ENCODE assay signal across 29 cellular contexts in the genomic region with DNA sequence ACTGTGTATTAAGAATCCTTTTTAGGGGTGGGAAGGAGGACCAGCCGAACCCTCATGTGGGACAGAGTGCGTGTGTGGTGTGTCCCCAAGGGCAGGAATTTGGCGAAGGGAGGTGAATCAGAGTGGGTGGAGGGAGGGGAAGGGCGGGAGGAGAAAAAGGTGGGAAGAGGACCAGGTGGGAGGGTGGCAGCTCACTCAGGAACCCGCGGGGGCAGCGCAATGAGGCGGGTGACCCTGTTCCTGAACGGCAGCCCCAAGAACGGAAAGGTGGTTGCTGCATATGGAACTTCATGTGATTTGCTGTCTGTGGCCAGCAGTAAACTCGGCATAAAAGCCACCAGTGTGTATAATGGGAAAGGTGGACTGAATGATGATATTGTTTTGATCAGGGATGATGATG.
"Had no signal": no experiment of that assay in that cellular context is flagged by ENCODE, and none has a peak within 500 bp of the region (broad histone marks: within the 10 kb centered on the region; RNA-seq: fewer than 3 reads in every experiment).

No MANE protein-coding gene starts in this region.

- FAIRE-seq: frontal cortex had no signal

- H3K4me3 ChIP-seq: ascending aorta, breast epithelium, cardiac muscle cell, colonic mucosa, dorsolateral prefrontal cortex had no signal

- H3K27ac ChIP-seq: ascending aorta, breast epithelium, cardiac muscle cell, colonic mucosa, dorsolateral prefrontal cortex had no signal

- H3K4me3 Mint-ChIP-seq: activated CD4-positive, alpha-beta memory T cell treated with anti-CD3 and anti-CD28 coated beads, Interleukin-2, amount 10 ng/mL, durations not matched to agents 7 days and 5 days; activated CD4-positive, alpha-beta T cell treated with anti-CD3 and anti-CD28 coated beads for 36 hours; activated CD4-positive, alpha-beta T cell treated with anti-CD3 and anti-CD28 coated beads, Interleukin-2, amount 10 ng/mL, durations not matched to agents 7 days and 5 days; activated naive CD4-positive, alpha-beta T cell treated with anti-CD3 and anti-CD28 coated beads, Interleukin-2, amount 10 ng/mL, durations not matched to agents 7 days and 5 days; activated naive CD8-positive, alpha-beta T cell treated with anti-CD3 and anti-CD28 coated beads, Interleukin-2, amount 10 ng/mL, durations not matched to agents 7 days and 5 days; activated T-cell treated with anti-CD3 and anti-CD28 coated beads, Interleukin-2, amount 50 U/mL, for 24 hours; activated T-cell treated with anti-CD3 and anti-CD28 coated beads, Interleukin-2, amount 50 U/mL, for 72 hours; brain; dendritic cell treated with granulocyte-macrophage colony-stimulating factor and Interleukin-4, amounts not matched to agents 40 ng/mL and 50 ng/mL, for 4 days; endodermal cell had no signal

- H3K36me3 ChIP-seq: ascending aorta, breast epithelium, cardiac muscle cell, colonic mucosa had no signal

- H3K9me3 ChIP-seq: ascending aorta, breast epithelium, colonic mucosa had no signal

- H3K9me3 Mint-ChIP-seq: activated naive CD8-positive, alpha-beta T cell treated with anti-CD3 and anti-CD28 coated beads, Interleukin-2, amount 10 ng/mL, durations not matched to agents 7 days and 5 days had no signal

- ATAC-seq: activated CD4-positive, alpha-beta T cell treated with anti-CD3 and anti-CD28 coated beads for 36 hours; activated naive CD4-positive, alpha-beta T cell treated with anti-CD3 and anti-CD28 coated beads, Interleukin-2, amount 50 U/mL, for 72 hours; activated T-cell treated with anti-CD3 and anti-CD28 coated beads, Interleukin-2, amount 50 U/mL, for 72 hours; esophagus mucosa had no signal

- H3K4me1 ChIP-seq: ascending aorta, breast epithelium, colonic mucosa had no signal

- H3K36me3 Mint-ChIP-seq: activated naive CD4-positive, alpha-beta T cell treated with anti-CD3 and anti-CD28 coated beads, Interleukin-2, amount 10 ng/mL, durations not matched to agents 7 days and 5 days; activated naive CD8-positive, alpha-beta T cell treated with anti-CD3 and anti-CD28 coated beads, Interleukin-2, amount 10 ng/mL, durations not matched to agents 7 days and 5 days; brain had no signal

- DNase-seq: activated CD4-positive, alpha-beta memory T cell treated with anti-CD3 and anti-CD28 coated beads, Interleukin-2, amount 10 ng/mL, durations not matched to agents 7 days and 5 days; activated CD4-positive, alpha-beta T cell treated with anti-CD3 and anti-CD28 coated beads for 36 hours; activated CD4-positive, alpha-beta T cell treated with anti-CD3 and anti-CD28 coated beads, Interleukin-2, amount 10 ng/mL, durations not matched to agents 7 days and 5 days; activated CD4-positive, alpha-beta T cell treated with anti-CD3 and anti-CD28 coated beads, Interleukin-2, amount 50 U/mL, for 4 hours; activated CD4-positive, CD25-positive, alpha-beta regulatory T cell; activated CD4-positive, CD25-positive, alpha-beta regulatory T cell treated with anti-CD3 and anti-CD28 coated beads, Interleukin-2, amount 50 U/mL, for 72 hours; activated CD8-positive, alpha-beta memory T cell treated with anti-CD3 and anti-CD28 coated beads, Interleukin-2, amount 50 U/mL, for 48 hours; activated gamma-delta T cell; activated naive CD4-positive, alpha-beta T cell; activated naive CD4-positive, alpha-beta T cell treated with anti-CD3 and anti-CD28 coated beads, Interleukin-2, amount 10 ng/mL, durations not matched to agents 7 days and 5 days; activated naive CD8-positive, alpha-beta T cell treated with anti-CD3 and anti-CD28 coated beads, Interleukin-2, amount 10 ng/mL, durations not matched to agents 7 days and 5 days; activated T-cell treated with anti-CD3 and anti-CD28 coated beads for 4 hours; activated T-cell treated with anti-CD3 and anti-CD28 coated beads, Interleukin-2, amount 50 U/mL, for 24 hours; activated T-cell treated with anti-CD3 and anti-CD28 coated beads, Interleukin-2, amount 50 U/mL, for 72 hours; central memory CD4-positive, alpha-beta T cell; cerebellar nuclear complex; colonic mucosa; dorsolateral prefrontal cortex; effector memory CD4-positive, alpha-beta T cell; endodermal cell; T-helper 2 cell had no signal

- H3K27ac Mint-ChIP-seq: activated CD4-positive, alpha-beta memory T cell treated with anti-CD3 and anti-CD28 coated beads, Interleukin-2, amount 10 ng/mL, durations not matched to agents 7 days and 5 days; activated CD4-positive, alpha-beta T cell treated with anti-CD3 and anti-CD28 coated beads for 36 hours; activated CD4-positive, alpha-beta T cell treated with anti-CD3 and anti-CD28 coated beads, Interleukin-2, amount 10 ng/mL, durations not matched to agents 7 days and 5 days; activated naive CD4-positive, alpha-beta T cell treated with anti-CD3 and anti-CD28 coated beads, Interleukin-2, amount 10 ng/mL, durations not matched to agents 7 days and 5 days; activated naive CD4-positive, alpha-beta T cell treated with anti-CD3 and anti-CD28 coated beads, Interleukin-2, amount 50 U/mL, for 72 hours; activated naive CD8-positive, alpha-beta T cell treated with anti-CD3 and anti-CD28 coated beads, Interleukin-2, amount 10 ng/mL, durations not matched to agents 7 days and 5 days; activated T-cell treated with anti-CD3 and anti-CD28 coated beads, Interleukin-2, amount 50 U/mL, for 24 hours; activated T-cell treated with anti-CD3 and anti-CD28 coated beads, Interleukin-2, amount 50 U/mL, for 72 hours; brain; dendritic cell treated with granulocyte-macrophage colony-stimulating factor and Interleukin-4, amounts not matched to agents 40 ng/mL and 50 ng/mL, for 4 days; endodermal cell had no signal

- H3K27me3 ChIP-seq: ascending aorta, cardiac muscle cell, colonic mucosa, dorsolateral prefrontal cortex had no signal
